31 cellular contexts compared by ENCODE assay signal in genomic region chr9:34032631-34033030, GRCh38.
"Had no signal": no experiment of that assay in that cellular context is flagged by ENCODE, and none has a peak within 500 bp of the region (broad histone marks: within the 10 kb centered on the region; RNA-seq: fewer than 3 reads in every experiment).

No MANE protein-coding gene starts in this region.

- FAIRE-seq: bronchial epithelial cell had no signal

- H3K4me3 Mint-ChIP-seq: activated CD4-positive, alpha-beta T cell treated with anti-CD3 and anti-CD28 coated beads for 36 hours; activated CD4-positive, alpha-beta T cell treated with anti-CD3 and anti-CD28 coated beads, Interleukin-2, amount 10 ng/mL, durations not matched to agents 7 days and 5 days; activated CD8-positive, alpha-beta T cell treated with anti-CD3 and anti-CD28 coated beads, Interleukin-2, amount 10 ng/mL, durations not matched to agents 7 days and 5 days; activated naive CD4-positive, alpha-beta T cell treated with anti-CD3 and anti-CD28 coated beads, Interleukin-2, amount 10 ng/mL, durations not matched to agents 7 days and 5 days; activated naive CD8-positive, alpha-beta T cell; activated naive CD8-positive, alpha-beta T cell treated with anti-CD3 and anti-CD28 coated beads, Interleukin-2, amount 50 U/mL, for 24 hours; activated T-cell treated with anti-CD3 and anti-CD28 coated beads, Interleukin-2, amount 50 U/mL, for 24 hours; brain; IgD-negative memory B cell; T-cell had no signal

- H3K27ac ChIP-seq: Peyer's patch, WERI-Rb-1 had no signal

- H3K9me3 Mint-ChIP-seq: activated CD4-positive, alpha-beta T cell treated with anti-CD3 and anti-CD28 coated beads, Interleukin-2, amount 10 ng/mL, durations not matched to agents 7 days and 5 days; activated naive CD4-positive, alpha-beta T cell treated with anti-CD3 and anti-CD28 coated beads, Interleukin-2, amount 10 ng/mL, durations not matched to agents 7 days and 5 days; activated naive CD8-positive, alpha-beta T cell treated with anti-CD3 and anti-CD28 coated beads, Interleukin-2, amount 50 U/mL, for 24 hours; activated T-cell treated with anti-CD3 and anti-CD28 coated beads, Interleukin-2, amount 50 U/mL, for 24 hours; activated T-helper 2 cell treated with anti-CD3 and anti-CD28 coated beads, Interferon-gamma antibody, Interleukin-2, Interleukin-4, amounts not matched to agents 10 μg/mL and 5 μg/mL and 100 μg/mL, durations not matched to agents 14 hours and 24 hours and 36 hours; IgD-negative memory B cell; T-cell had no signal

- H3K4me3 ChIP-seq: Peyer's patch had no signal

- ATAC-seq: activated CD4-positive, alpha-beta T cell treated with anti-CD3 and anti-CD28 coated beads for 36 hours; activated CD8-positive, alpha-beta T cell treated with anti-CD3 and anti-CD28 coated beads, Interleukin-2, amount 10 ng/mL, durations not matched to agents 7 days and 5 days; activated naive CD8-positive, alpha-beta T cell treated with anti-CD3 and anti-CD28 coated beads, Interleukin-2, amount 50 U/mL, for 24 hours; SK-N-SH treated with all-trans-retinoic acid at 6 μM for 48 hours; T-cell had no signal

- DNase-seq: activated CD4-positive, alpha-beta T cell treated with anti-CD3 and anti-CD28 coated beads for 36 hours; activated CD4-positive, alpha-beta T cell treated with anti-CD3 and anti-CD28 coated beads, Interleukin-2, amount 10 ng/mL, durations not matched to agents 7 days and 5 days; activated CD4-positive, alpha-beta T cell treated with anti-CD3 and anti-CD28 coated beads, Interleukin-2, amount 50 U/mL, for 48 hours; activated CD8-positive, alpha-beta T cell treated with anti-CD3 and anti-CD28 coated beads, Interleukin-2, amount 10 ng/mL, durations not matched to agents 7 days and 5 days; activated naive CD4-positive, alpha-beta T cell treated with anti-CD3 and anti-CD28 coated beads, Interleukin-2, amount 10 ng/mL, durations not matched to agents 7 days and 5 days; activated naive CD8-positive, alpha-beta T cell treated with anti-CD3 and anti-CD28 coated beads, Interleukin-2, amount 50 U/mL, for 24 hours; activated T-cell treated with anti-CD3 and anti-CD28 coated beads, Interleukin-2, amount 50 U/mL, for 24 hours; anterior cingulate cortex; Kasumi-1; KG1; MM.1S; MV-4-11; NCI-H1092; NCI-H1436 treated with DMSO at 0.1 percent for 48 hours; NCI-H1694 treated with DMSO at 0.1 percent for 48 hours; NCI-H2029; NCI-H345; NCI-H524 treated with DMSO at 0.1 percent for 48 hours; Peyer's patch; RPMI8226; SIG-M5; T-cell; T-helper 2 cell; T-helper 9 cell; WERI-Rb-1 had no signal

- H3K27me3 Mint-ChIP-seq: activated CD4-positive, alpha-beta T cell treated with anti-CD3 and anti-CD28 coated beads for 36 hours; activated CD4-positive, alpha-beta T cell treated with anti-CD3 and anti-CD28 coated beads, Interleukin-2, amount 10 ng/mL, durations not matched to agents 7 days and 5 days; activated naive CD4-positive, alpha-beta T cell treated with anti-CD3 and anti-CD28 coated beads, Interleukin-2, amount 10 ng/mL, durations not matched to agents 7 days and 5 days; activated naive CD8-positive, alpha-beta T cell; activated naive CD8-positive, alpha-beta T cell treated with anti-CD3 and anti-CD28 coated beads, Interleukin-2, amount 50 U/mL, for 24 hours; activated T-cell treated with anti-CD3 and anti-CD28 coated beads, Interleukin-2, amount 50 U/mL, for 24 hours; brain; IgD-negative memory B cell; T-cell had no signal

- H3K27ac Mint-ChIP-seq: activated CD4-positive, alpha-beta T cell treated with anti-CD3 and anti-CD28 coated beads for 36 hours; activated CD4-positive, alpha-beta T cell treated with anti-CD3 and anti-CD28 coated beads, Interleukin-2, amount 10 ng/mL, durations not matched to agents 7 days and 5 days; activated CD8-positive, alpha-beta T cell treated with anti-CD3 and anti-CD28 coated beads, Interleukin-2, amount 10 ng/mL, durations not matched to agents 7 days and 5 days; activated naive CD4-positive, alpha-beta T cell treated with anti-CD3 and anti-CD28 coated beads, Interleukin-2, amount 10 ng/mL, durations not matched to agents 7 days and 5 days; activated naive CD8-positive, alpha-beta T cell; activated naive CD8-positive, alpha-beta T cell treated with anti-CD3 and anti-CD28 coated beads, Interleukin-2, amount 50 U/mL, for 24 hours; activated T-cell treated with anti-CD3 and anti-CD28 coated beads, Interleukin-2, amount 50 U/mL, for 24 hours; activated T-helper 2 cell treated with anti-CD3 and anti-CD28 coated beads, Interferon-gamma antibody, Interleukin-2, Interleukin-4, amounts not matched to agents 10 μg/mL and 5 μg/mL and 100 μg/mL, durations not matched to agents 14 hours and 24 hours and 36 hours; brain; T-cell had no signal

- H3K27me3 ChIP-seq: Peyer's patch had no signal

- H3K4me1 Mint-ChIP-seq: activated naive CD8-positive, alpha-beta T cell treated with anti-CD3 and anti-CD28 coated beads, Interleukin-2, amount 50 U/mL, for 24 hours; brain had no signal

- H3K9me3 ChIP-seq: Peyer's patch had no signal

- H3K36me3 ChIP-seq: Peyer's patch had no signal

- H3K4me1 ChIP-seq: Peyer's patch had no signal
